Comparison of ENCODE assay signal across 27 cellular contexts in the genomic region with DNA sequence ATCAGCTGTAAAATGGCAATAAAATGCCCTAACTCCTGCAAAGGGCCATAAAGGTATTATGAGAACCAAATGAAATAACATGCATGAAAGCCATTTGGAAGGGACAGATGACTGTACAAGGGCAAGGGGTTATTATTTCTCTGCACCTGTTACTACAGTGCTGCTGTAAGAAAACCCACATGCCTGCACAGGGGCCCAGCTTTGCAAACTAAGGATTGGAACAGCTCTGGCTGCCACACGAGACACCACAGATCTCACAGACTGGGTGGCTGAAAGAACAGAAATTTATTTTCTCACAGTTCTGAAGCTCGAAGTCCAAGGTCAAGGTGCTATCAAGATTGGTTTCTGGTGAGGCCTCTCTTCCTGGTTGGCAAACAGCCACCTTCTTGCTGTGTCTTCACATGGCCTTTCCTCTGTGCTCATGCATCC.
A peak's percentile ranks its signal among the peaks of the same experiment; 100 is the strongest.
DNase-seq lines count a peak whose midpoint lies in the region; ATAC-seq and TF ChIP-seq lines count a peak whose summit lies in the region.
"Had no signal": no experiment of that assay in that cellular context is flagged by ENCODE, and none has a peak within 500 bp of the region (broad histone marks: within the 10 kb centered on the region; RNA-seq: fewer than 3 reads in every experiment).

No MANE protein-coding gene starts in this region.

- H3K27me3 Mint-ChIP-seq in Calu3 (ENCODE audit: unreplicated experiment) (no peaks in the 10 kb centered on the region), endodermal cell (ENCODE audit: insufficient read depth) (no peaks in the 10 kb centered on the region)
- H3K27me3 Mint-ChIP-seq: CD4-positive, alpha-beta T cell; memory B cell; stimulated activated naive CD8-positive, alpha-beta T cell treated with anti-CD3 and anti-CD28 coated beads, Interleukin-15, amount 100 ng/mL, for 72 hours had no signal

- TF ChIP-seq CTCF in Calu3 (IDR thresholded peaks at IDR 0.05; ENCODE audit: unreplicated experiment) (no peak), endodermal cell (conservative IDR thresholded peaks at IDR 0.05) (no peak)

- H3K9ac ChIP-seq in endodermal cell (ENCODE audit: extremely low read depth, low read length, poor library complexity, severe bottlenecking) (no peak overlapping the region), mesenchymal stem cell (ENCODE audit: low read length) (no peak overlapping the region)

- H3K79me1 ChIP-seq in mesenchymal stem cell (replicated peaks; ENCODE audit: low read length, poor library complexity, severe bottlenecking), result no peaks in the 10 kb centered on the region

- H2AK5ac ChIP-seq in mesenchymal stem cell (ENCODE audit: low read length, severe bottlenecking), result no peak overlapping the region

- H3K9me3 ChIP-seq in endodermal cell (ENCODE audit: control insufficient read depth, low read length) (no peaks in the 10 kb centered on the region), mesenchymal stem cell (ENCODE audit: control insufficient read depth, low read length) (no peaks in the 10 kb centered on the region)
- H3K9me3 ChIP-seq: adrenal gland, prostate gland had no signal

- H2BK5ac ChIP-seq in mesenchymal stem cell (ENCODE audit: low read depth, low read length, poor library complexity, severe bottlenecking), result no peak overlapping the region

- H3K4me1 Mint-ChIP-seq in Calu3 (ENCODE audit: low read depth, unreplicated experiment) (peaks cover 22% of the 10 kb centered on the region), endodermal cell (no peaks in the 10 kb centered on the region)
- H3K4me1 Mint-ChIP-seq: memory B cell; stimulated activated naive CD8-positive, alpha-beta T cell treated with anti-CD3 and anti-CD28 coated beads, Interleukin-15, amount 100 ng/mL, for 72 hours had no signal

- no peak overlapping the region for H3K23ac ChIP-seq in mesenchymal stem cell (ENCODE audit: low read length in 2 of 2)

- H2BK12ac ChIP-seq in mesenchymal stem cell (ENCODE audit: low read length in 2 of 2), result no peak overlapping the region

- intact Hi-C loops in Calu3 (cut with micrococcal nuclease; ENCODE audit: unreplicated experiment), result no loop called here

- ATAC-seq in GM19463 (IDR thresholded peaks at IDR 0.05; ENCODE audit: unreplicated experiment), result peak; percentile 74
- ATAC-seq: Right ventricle myocardium inferior; stimulated activated naive CD8-positive, alpha-beta T cell treated with anti-CD3 and anti-CD28 coated beads, Interleukin-15, amount 100 ng/mL, for 72 hours had no signal

- no TSS peak for BruUV-seq in Calu3 (replicated peaks; lab: Mats Ljungman, UMichigan)

- H3K4me3 Mint-ChIP-seq in Calu3 (ENCODE audit: low read depth, unreplicated experiment) (no peak overlapping the region), endodermal cell (no peak overlapping the region)
- H3K4me3 Mint-ChIP-seq: CD4-positive, alpha-beta T cell; memory B cell; neural crest cell; stimulated activated naive CD8-positive, alpha-beta T cell treated with anti-CD3 and anti-CD28 coated beads, Interleukin-15, amount 100 ng/mL, for 72 hours had no signal

- H3K9me3 Mint-ChIP-seq in Calu3 (ENCODE audit: low read depth, unreplicated experiment) (no peaks in the 10 kb centered on the region), endodermal cell (no peaks in the 10 kb centered on the region)
- H3K9me3 Mint-ChIP-seq: CD4-positive, alpha-beta T cell; memory B cell; neural crest cell; stimulated activated naive CD8-positive, alpha-beta T cell treated with anti-CD3 and anti-CD28 coated beads, Interleukin-15, amount 100 ng/mL, for 72 hours had no signal

- no peak overlapping the region for H3K18ac ChIP-seq in mesenchymal stem cell (ENCODE audit: low read depth in 1 of 2, low read length in 2 of 2)

- H3K27me3 ChIP-seq in endodermal cell (ENCODE audit: control insufficient read depth, insufficient read depth, low read length, poor library complexity, severe bottlenecking) (no peaks in the 10 kb centered on the region), mesenchymal stem cell (ENCODE audit: control insufficient read depth in 1 of 2, insufficient read depth in 1 of 2, low read length in 2 of 2) (no peaks in the 10 kb centered on the region)
- H3K27me3 ChIP-seq: adrenal gland, cardiac muscle cell had no signal

- no peak overlapping the region for H4K8ac ChIP-seq in mesenchymal stem cell (ENCODE audit: low read length)

- H2AFZ ChIP-seq in mesenchymal stem cell (ENCODE audit: low read depth, low read length), result no peak overlapping the region

- H3K27ac ChIP-seq in endodermal cell (ENCODE audit: low read depth, low read length), result no peak overlapping the region
- H3K27ac ChIP-seq in mesenchymal stem cell (ENCODE audit: low read length, poor library complexity, severe bottlenecking), result no peak overlapping the region
- H3K27ac ChIP-seq: adrenal gland, cardiac muscle cell, prostate gland, skin epidermis had no signal

- no peak overlapping the region for H2BK15ac ChIP-seq in mesenchymal stem cell (ENCODE audit: low read depth, poor library complexity, severe bottlenecking)

- H3K4me1 ChIP-seq in endodermal cell (ENCODE audit: control insufficient read depth, insufficient read depth, low read length) (no peaks in the 10 kb centered on the region), mesenchymal stem cell (ENCODE audit: control insufficient read depth, insufficient read depth, low read depth, low read length) (no peaks in the 10 kb centered on the region)
- H3K4me1 ChIP-seq: adrenal gland, prostate gland had no signal

- CTCF ChIA-PET in Calu3 (lab: Charles Lee), result no interaction called here

- H3K4me3 ChIP-seq in endodermal cell (ENCODE audit: low read length) (no peak overlapping the region), mesenchymal stem cell (ENCODE audit: insufficient read depth in 1 of 2, low read depth in 1 of 2, low read length in 2 of 2) (no peak overlapping the region)
- H3K4me3 ChIP-seq: adrenal gland, cardiac muscle cell, prostate gland, skin epidermis had no signal

- H3K36me3 ChIP-seq in endodermal cell (ENCODE audit: control insufficient read depth, insufficient read depth, low read length) (no peaks in the 10 kb centered on the region), mesenchymal stem cell (ENCODE audit: control insufficient read depth in 1 of 2, insufficient read depth in 2 of 2, low read depth in 1 of 2, low read length in 2 of 2) (no peaks in the 10 kb centered on the region)
- H3K36me3 ChIP-seq: adrenal gland, cardiac muscle cell, prostate gland had no signal

- H3K36me3 Mint-ChIP-seq in Calu3 (ENCODE audit: insufficient read depth, unreplicated experiment) (no peaks in the 10 kb centered on the region), endodermal cell (ENCODE audit: low read depth) (no peaks in the 10 kb centered on the region)
- H3K36me3 Mint-ChIP-seq: memory B cell had no signal

- no peak overlapping the region for H4K91ac ChIP-seq in mesenchymal stem cell (ENCODE audit: low read length)

- DNase-seq in Calu3 (peak; percentile 33), RPMI8226 (peak; percentile 54), mucosa of gallbladder (ENCODE audit: low spot score) (peak; percentile 80), endodermal cell (no peak), mesenchymal stem cell (no peak), cerebellar cortex (ENCODE audit: low spot score) (no peak), NCI-H2107 treated with DMSO at 0.1 percent for 48 hours (lab: John Stamatoyannopoulos, UW; ENCODE audit: unreplicated experiment) (no peak)
- DNase-seq: activated CD4-positive, alpha-beta T cell treated with anti-CD3 and anti-CD28 coated beads, Interleukin-2, amount 50 U/mL, for 1 hour; activated CD8-positive, alpha-beta memory T cell treated with anti-CD3 and anti-CD28 coated beads, Interleukin-2, amount 50 U/mL, for 48 hours; activated effector memory CD4-positive, alpha-beta T cell treated with Interleukin-2 at 50 U/mL for 16 hours; adrenal gland; CD4-positive, alpha-beta T cell; DMS79 treated with DMSO at 0.1 percent for 48 hours; H7; KBM-7; kidney glomerular epithelial cell; NCI-H1930; NCI-H446; stimulated activated CD4-positive, alpha-beta T cell treated with anti-CD3 and anti-CD28 coated beads, Interleukin-2, amount 100 ng/mL, for 48 hours; stimulated activated naive CD8-positive, alpha-beta T cell treated with anti-CD3 and anti-CD28 coated beads, Interleukin-15, amount 100 ng/mL, for 72 hours had no signal

- 91 to 97% methylated on average over 2 of the region's 2 CpGs for WGBS in endodermal cell (ENCODE audit: insufficient coverage in 1 of 2, insufficient read length in 1 of 2), 2 experiments
- WGBS in mesenchymal stem cell, result 60% methylated on average over 2 of the region's 2 CpGs

- H3K27ac Mint-ChIP-seq in Calu3 (ENCODE audit: unreplicated experiment) (no peak overlapping the region), endodermal cell (no peak overlapping the region)
- H3K27ac Mint-ChIP-seq: CD4-positive, alpha-beta T cell; memory B cell; stimulated activated naive CD8-positive, alpha-beta T cell treated with anti-CD3 and anti-CD28 coated beads, Interleukin-15, amount 100 ng/mL, for 72 hours had no signal

- no peak overlapping the region for H3K4me2 ChIP-seq in mesenchymal stem cell (ENCODE audit: low read length, poor library complexity, severe bottlenecking)

- no peak overlapping the region for H2BK120ac ChIP-seq in mesenchymal stem cell (ENCODE audit: low read depth, low read length)

- no peak overlapping the region for H3K14ac ChIP-seq in mesenchymal stem cell (ENCODE audit: low read length in 2 of 2)

- H3K4ac ChIP-seq in mesenchymal stem cell (ENCODE audit: low read depth in 1 of 2, low read length in 2 of 2), result no peak overlapping the region

Comparison
In these comparisons a context has a peak if more than half of its experiments do, and no peak if none do; other contexts are left out.
1. DNase-seq: peak in Calu3 (single experiment), RPMI8226 (single experiment) and mucosa of gallbladder (single experiment); none in endodermal cell (single experiment), mesenchymal stem cell (single experiment), cerebellar cortex (single experiment) and NCI-H2107 treated with DMSO at 0.1 percent for 48 hours (single experiment).